ENCODE assay signal across 8 cellular contexts in genomic region chr2:69828913-69829242, GRCh38. TPM values are rescaled to one million over a fixed set of nuclear protein-coding genes. Genes with fewer than 3 reads are reported as not detected.
A peak's percentile ranks its signal among the peaks of the same experiment; 100 is the strongest.
DNase-seq lines count a peak whose midpoint lies in the region; ATAC-seq and TF ChIP-seq lines count a peak whose summit lies in the region.

No MANE protein-coding gene starts in this region.

- no peaks in the 10 kb centered on the region for H3K27me3 Mint-ChIP-seq in naive thymus-derived CD8-positive, alpha-beta T cell

- peak overlapping the region; percentile 88 to 95 for H3K4me3 ChIP-seq in cardiac fibroblast (replicated peaks in 1 of 2; ENCODE audit: low read depth in 2 of 2, low read length in 2 of 2)

- intact Hi-C loops in posterior vena cava (cut with DNase I), result no loop called here

- no peaks in the 10 kb centered on the region for H3K9me3 Mint-ChIP-seq in naive thymus-derived CD8-positive, alpha-beta T cell

- POLR2A ChIA-PET in naive thymus-derived CD8-positive, alpha-beta T cell (lab: Charles Lee), result interaction anchor here (0.6 to 2.9 kb wide), 16 partner anchors 12 to 473 kb away, joined by 3 to 9 read pairs (median 4); partner anchors contain the start of genes ANXA4, C2orf42, FAM136A and MXD1

- peak overlapping the region; percentile 88 to 99 (median 92) for H3K4me3 Mint-ChIP-seq in naive thymus-derived CD8-positive, alpha-beta T cell

- H3K36me3 Mint-ChIP-seq in naive thymus-derived CD8-positive, alpha-beta T cell, result peaks cover 0 to 16% (median 2%) of the 10 kb centered on the region in 3 donors

- peak; percentile 8 for ATAC-seq in GM19035 (IDR thresholded peaks at IDR 0.05; ENCODE audit: unreplicated experiment)
- peak; percentile 9 for ATAC-seq in HG03439 (IDR thresholded peaks at IDR 0.05; ENCODE audit: unreplicated experiment)
- ATAC-seq in naive thymus-derived CD8-positive, alpha-beta T cell, result no peak

- DNase-seq in cardiac fibroblast (ENCODE audit: low read depth in 2 of 2) (no peak), NCI-H1417 (lab: John Stamatoyannopoulos, UW) (no peak), posterior vena cava (ENCODE audit: low spot score) (no peak), NCI-H345 (lab: John Stamatoyannopoulos, UW) (no peak), retina (no peak)
- DNase-seq in naive thymus-derived CD8-positive, alpha-beta T cell, result no peak

- peaks cover 12 to 54% (median 51%) of the 10 kb centered on the region in 4 donors for H3K4me1 Mint-ChIP-seq in naive thymus-derived CD8-positive, alpha-beta T cell

- TF ChIP-seq CTCF in cardiac fibroblast (IDR thresholded peaks at IDR 0.05; ENCODE audit: low read depth, low read length), result no peak

- H3K27ac Mint-ChIP-seq in naive thymus-derived CD8-positive, alpha-beta T cell, result peak overlapping the region; percentile 91 to 99 (median 96)

RNA-seq across cellular contexts. Expression of gene GMCL1, which starts 0.6 kb away (rescaled TPM):
- 10 to 100 TPM; 30.8 to 37.7 TPM for total RNA-seq in naive thymus-derived CD8-positive, alpha-beta T cell
- 10 to 100 TPM; 30.2 to 45.3 (median 41.4) TPM for polyA plus RNA-seq in naive thymus-derived CD8-positive, alpha-beta T cell
- 10 to 100 TPM; 10.4 to 11.5 TPM for total RNA-seq in posterior vena cava

Comparison
In these comparisons a context has a peak if more than half of its experiments do, and no peak if none do; other contexts are left out.
1. ATAC-seq: peak in GM19035 (single experiment) and HG03439 (single experiment); none in naive thymus-derived CD8-positive, alpha-beta T cell (0 of 2).